8 cellular contexts compared by ENCODE assay signal in the genomic region with DNA sequence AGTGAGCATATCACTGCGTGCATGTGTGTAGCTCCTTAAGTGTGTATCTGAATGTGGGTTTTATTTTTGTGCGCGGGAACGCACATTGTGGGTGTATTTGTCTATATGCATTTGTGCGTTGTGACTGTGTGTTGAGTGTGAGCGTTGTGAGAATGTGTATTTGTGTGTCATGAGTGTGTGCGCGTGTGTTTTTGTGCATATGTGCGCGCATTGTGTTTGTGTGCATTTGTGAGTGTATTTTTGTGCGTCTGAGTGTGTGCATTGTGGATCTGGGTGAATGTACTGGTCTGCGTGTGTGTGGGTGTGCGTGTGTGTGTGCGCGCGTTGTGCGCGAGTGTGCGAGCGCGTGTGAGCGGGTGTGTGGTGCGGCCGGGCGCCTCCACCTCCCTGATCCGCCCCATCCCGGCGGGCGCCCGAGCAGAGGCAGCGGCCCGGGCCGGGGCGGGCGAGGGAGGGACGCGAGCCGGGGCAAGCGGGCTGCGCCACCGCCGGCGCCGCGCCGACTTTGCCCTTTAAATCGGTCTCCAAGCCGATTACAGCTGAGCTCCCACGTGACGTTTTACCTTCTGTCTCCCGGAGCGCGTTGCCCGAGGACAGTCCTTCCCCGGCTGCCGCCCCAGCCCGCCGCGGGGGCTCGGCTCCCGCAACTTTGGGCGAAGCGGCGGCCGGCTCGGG. TPM values are rescaled to one million over a fixed set of nuclear protein-coding genes. Genes with fewer than 3 reads are reported as not detected.
A peak's percentile ranks its signal among the peaks of the same experiment; 100 is the strongest.
DNase-seq lines count a peak whose midpoint lies in the region; ATAC-seq, FAIRE-seq and TF ChIP-seq lines count a peak whose summit lies in the region.

A gene with protein sequence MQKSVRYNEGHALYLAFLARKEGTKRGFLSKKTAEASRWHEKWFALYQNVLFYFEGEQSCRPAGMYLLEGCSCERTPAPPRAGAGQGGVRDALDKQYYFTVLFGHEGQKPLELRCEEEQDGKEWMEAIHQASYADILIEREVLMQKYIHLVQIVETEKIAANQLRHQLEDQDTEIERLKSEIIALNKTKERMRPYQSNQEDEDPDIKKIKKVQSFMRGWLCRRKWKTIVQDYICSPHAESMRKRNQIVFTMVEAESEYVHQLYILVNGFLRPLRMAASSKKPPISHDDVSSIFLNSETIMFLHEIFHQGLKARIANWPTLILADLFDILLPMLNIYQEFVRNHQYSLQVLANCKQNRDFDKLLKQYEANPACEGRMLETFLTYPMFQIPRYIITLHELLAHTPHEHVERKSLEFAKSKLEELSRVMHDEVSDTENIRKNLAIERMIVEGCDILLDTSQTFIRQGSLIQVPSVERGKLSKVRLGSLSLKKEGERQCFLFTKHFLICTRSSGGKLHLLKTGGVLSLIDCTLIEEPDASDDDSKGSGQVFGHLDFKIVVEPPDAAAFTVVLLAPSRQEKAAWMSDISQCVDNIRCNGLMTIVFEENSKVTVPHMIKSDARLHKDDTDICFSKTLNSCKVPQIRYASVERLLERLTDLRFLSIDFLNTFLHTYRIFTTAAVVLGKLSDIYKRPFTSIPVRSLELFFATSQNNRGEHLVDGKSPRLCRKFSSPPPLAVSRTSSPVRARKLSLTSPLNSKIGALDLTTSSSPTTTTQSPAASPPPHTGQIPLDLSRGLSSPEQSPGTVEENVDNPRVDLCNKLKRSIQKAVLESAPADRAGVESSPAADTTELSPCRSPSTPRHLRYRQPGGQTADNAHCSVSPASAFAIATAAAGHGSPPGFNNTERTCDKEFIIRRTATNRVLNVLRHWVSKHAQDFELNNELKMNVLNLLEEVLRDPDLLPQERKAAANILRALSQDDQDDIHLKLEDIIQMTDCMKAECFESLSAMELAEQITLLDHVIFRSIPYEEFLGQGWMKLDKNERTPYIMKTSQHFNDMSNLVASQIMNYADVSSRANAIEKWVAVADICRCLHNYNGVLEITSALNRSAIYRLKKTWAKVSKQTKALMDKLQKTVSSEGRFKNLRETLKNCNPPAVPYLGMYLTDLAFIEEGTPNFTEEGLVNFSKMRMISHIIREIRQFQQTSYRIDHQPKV (N-terminal part only) (plus strand): TSS at position 596 of the 675 bp plus-strand sequence. CDS start 376 bp downstream, outside the sequence.

- H3K4me1 Mint-ChIP-seq in activated CD8-positive, alpha-beta memory T cell treated with anti-CD3 and anti-CD28 coated beads, Interleukin-2, amount 10 ng/mL, durations not matched to agents 7 days and 5 days = peaks cover 49% of the 10 kb centered on the region

- TF ChIP-seq CTCF in H1 (IDR thresholded peaks at IDR 0.05; ENCODE audit: control extremely low read depth in 1 of 3, insufficient read depth in 1 of 3, low read depth in 1 of 3, low read length in 3 of 3) = no peak

- WGBS in H1 (ENCODE audit: extremely low coverage in 1 of 2, insufficient coverage in 1 of 2, insufficient read length in 1 of 2, insufficient replicate concordance in 2 of 2, low coverage in 1 of 2, low lambda C conversion rate in 2 of 2, missing lambda C conversion rate in 1 of 2), 2 experiments = 21% methylated on average over 32 of the region's 66 CpGs; no CpG with 5 or more reads in 1 of the 2 experiments

- POLR2A ChIA-PET in H1 (lab: Charles Lee; ENCODE audit: partially characterized antibody) = no interaction called here

- H4K5ac ChIP-seq in H1 (ENCODE audit: insufficient read length, low read depth, low read length) = peak within 1 kb of the TSS; percentile 62

- peaks cover 20% of the 10 kb centered on the region for H3K27me3 Mint-ChIP-seq in activated CD8-positive, alpha-beta memory T cell treated with anti-CD3 and anti-CD28 coated beads, Interleukin-2, amount 10 ng/mL, durations not matched to agents 7 days and 5 days

- H2BK12ac ChIP-seq in H1 (ENCODE audit: low read depth, low read length) = peak within 1 kb of the TSS; percentile 99

- peak within 1 kb of the TSS; percentile 7 for H4K8ac ChIP-seq in H1 (ENCODE audit: extremely low read depth, insufficient read depth, low read length)

- H4K91ac ChIP-seq in H1 (replicated peaks; ENCODE audit: insufficient read length, low read length) = peak within 1 kb of the TSS; percentile 63

- peak within 1 kb of the TSS; percentile 84 for H3K18ac ChIP-seq in H1 (ENCODE audit: extremely low read depth, low read length)

- H3K27ac Mint-ChIP-seq in activated CD8-positive, alpha-beta memory T cell treated with anti-CD3 and anti-CD28 coated beads, Interleukin-2, amount 10 ng/mL, durations not matched to agents 7 days and 5 days = peak within 1 kb of the TSS; percentile 62

- H3K4me1 ChIP-seq in H1 (replicated peaks in 1 of 4; ENCODE audit: control insufficient read depth in 3 of 4, insufficient read depth in 4 of 4, low read length in 3 of 4) = peaks cover 16 to 33% (median 25%) of the 10 kb centered on the region in 4 experiments

- peak within 1 kb of the TSS in 3 of 4 experiments; percentile 10 to 55 (median 19); a peak in 5 of 7 replicates for H3K9ac ChIP-seq in H1 (replicated peaks in 1 of 4; ENCODE audit: extremely low read depth in 1 of 4, low read depth in 3 of 4, low read length in 3 of 4)

- H3K14ac ChIP-seq in H1 (ENCODE audit: insufficient read length) = no peak within 1 kb of the TSS

- H2BK15ac ChIP-seq in H1 (ENCODE audit: low read length) = peak within 1 kb of the TSS; percentile 97; the same call in 1 of the 2 replicates

- peak within 1 kb of the TSS; percentile 48 to 70 (median 64) for H3K4me3 ChIP-seq in H1 (ENCODE audit: extremely low read depth in 1 of 4, insufficient read depth in 2 of 4, low read depth in 3 of 4, low read length in 4 of 4)

- no peak for FAIRE-seq in H1 (lab: Jason Lieb, UNC)

- peak within 1 kb of the TSS; percentile 81 for H2AFZ ChIP-seq in H1 (ENCODE audit: low read length)

- peaks cover 3 to 25% (median 21%) of the 10 kb centered on the region in 4 experiments; a peak in 6 of 7 replicates for H3K27me3 ChIP-seq in H1 (replicated peaks in 1 of 4; ENCODE audit: control insufficient read depth in 3 of 4, extremely low read depth in 1 of 4, insufficient read depth in 3 of 4, low read length in 3 of 4)

- TF ChIP-seq POLR2A in H1 (IDR thresholded peaks at IDR 0.05; ENCODE audit: control extremely low read depth in 1 of 2, low read depth in 2 of 2, low read length in 2 of 2) = no peak

- peak; percentile 51 for ATAC-seq in activated CD8-positive, alpha-beta memory T cell treated with anti-CD3 and anti-CD28 coated beads, Interleukin-2, amount 10 ng/mL, durations not matched to agents 7 days and 5 days

- H2BK20ac ChIP-seq in H1 (ENCODE audit: low read length) = peak within 1 kb of the TSS; percentile 94

- TF ChIP-seq RAD21 in H1 (IDR thresholded peaks at IDR 0.05 in 1 of 2, conservative IDR thresholded peaks at IDR 0.05 in 1 of 2; ENCODE audit: low read depth in 2 of 2, low read length in 2 of 2) = no peak

- no peaks in the 10 kb centered on the region for H3K36me3 ChIP-seq in H1 (ENCODE audit: control insufficient read depth in 2 of 4, insufficient read depth in 4 of 4, low read length in 3 of 4)

- H3K9me3 Mint-ChIP-seq in activated CD8-positive, alpha-beta memory T cell treated with anti-CD3 and anti-CD28 coated beads, Interleukin-2, amount 10 ng/mL, durations not matched to agents 7 days and 5 days (ENCODE audit: low read depth) = no peaks in the 10 kb centered on the region

- H3K23ac ChIP-seq in H1 (ENCODE audit: insufficient read length) = peak within 1 kb of the TSS; percentile 98

- H2AK5ac ChIP-seq in H1 (ENCODE audit: low read depth, low read length) = peak within 1 kb of the TSS; percentile 98

- no peak for TF ChIP-seq EP300 in H1 (IDR thresholded peaks at IDR 0.05; ENCODE audit: borderline replicate concordance in 1 of 2, low read depth in 2 of 2, low read length in 2 of 2)

- no peak within 1 kb of the TSS for H3K27ac ChIP-seq in H1 (ENCODE audit: low read depth, low read length)

- H3K4me3 Mint-ChIP-seq in activated CD8-positive, alpha-beta memory T cell treated with anti-CD3 and anti-CD28 coated beads, Interleukin-2, amount 10 ng/mL, durations not matched to agents 7 days and 5 days = peak within 1 kb of the TSS; percentile 82

- H3K4ac ChIP-seq in H1 (replicated peaks; ENCODE audit: insufficient read length, low read depth, low read length) = peak within 1 kb of the TSS; percentile 95

- H3K79me2 ChIP-seq in H1 (ENCODE audit: control insufficient read depth in 1 of 2, insufficient read depth in 2 of 2, low read length in 2 of 2) = peaks cover 0 to 9% of the 10 kb centered on the region in 2 experiments; a peak in 1 of 4 replicates

- DNase-seq in NOMO-1 (lab: John Stamatoyannopoulos, UW; ENCODE audit: unreplicated experiment in 2 of 2) (peak; percentile 19 to 40), NOMO-1 treated with dmso at 0.1 percent for 144 hours (lab: John Stamatoyannopoulos, UW; ENCODE audit: unreplicated experiment) (no peak), H1 (ENCODE audit: low read depth in 1 of 2, low spot score in 2 of 2) (peak in 1 of 2 experiments; percentile 72), mesenteric fat pad (ENCODE audit: low spot score) (no peak), UCSD-AML1 (lab: John Stamatoyannopoulos, UW; ENCODE audit: unreplicated experiment) (no peak), NCI-H446 (lab: John Stamatoyannopoulos, UW) (no peak)
- DNase-seq in activated CD8-positive, alpha-beta memory T cell treated with anti-CD3 and anti-CD28 coated beads, Interleukin-2, amount 10 ng/mL, durations not matched to agents 7 days and 5 days = peak; percentile 60
- peak; percentile 34 to 51 for DNase-seq in stimulated activated CD8-positive, alpha-beta memory T cell treated with anti-CD3 and anti-CD28 coated beads, Interleukin-2, amount 100 ng/mL, for 48 hours (ENCODE audit: low read depth in 2 of 2)

- peak within 1 kb of the TSS; percentile 90 to 99 for H3K4me2 ChIP-seq in H1 (ENCODE audit: insufficient read depth in 1 of 2, low read depth in 2 of 2, low read length in 2 of 2)

- peaks cover 17% of the 10 kb centered on the region for H3K23me2 ChIP-seq in H1 (ENCODE audit: low read depth, low read length)

- peaks cover 0 to 3% of the 10 kb centered on the region in 2 experiments for H4K20me1 ChIP-seq in H1 (replicated peaks in 1 of 2; ENCODE audit: control insufficient read depth in 1 of 2, insufficient read depth in 2 of 2, low read length in 2 of 2)

- CTCF ChIA-PET in activated CD8-positive, alpha-beta memory T cell treated with anti-CD3 and anti-CD28 coated beads, Interleukin-2, amount 10 ng/mL, durations not matched to agents 7 days and 5 days (lab: Charles Lee) = interaction anchor here (1.2 to 1.9 kb wide), 2 partner anchors 23 to 223 kb away, joined by 3 to 4 read pairs; no protein-coding TSS in a partner anchor
- CTCF ChIA-PET in H1 (lab: Charles Lee; ENCODE audit: partially characterized antibody) = interaction anchor here (1.1 to 2.0 kb wide), 3 partner anchors 11 to 84 kb away, joined by 3 to 10 read pairs (median 3); no protein-coding TSS in a partner anchor

- no peaks in the 10 kb centered on the region for H3K9me3 ChIP-seq in H1 (ENCODE audit: insufficient read depth in 2 of 2, low read depth in 1 of 2, low read length in 1 of 2)

- peak within 1 kb of the TSS; percentile 97 for H2BK120ac ChIP-seq in H1 (replicated peaks; ENCODE audit: low read depth, low read length)

- no peak within 1 kb of the TSS for H3K56ac ChIP-seq in H1 (replicated peaks; ENCODE audit: insufficient read length, low read depth, low read length)

- H2BK5ac ChIP-seq in H1 (ENCODE audit: low read depth, low read length) = peak within 1 kb of the TSS; percentile 88

- peaks cover 8% of the 10 kb centered on the region for H3K36me3 Mint-ChIP-seq in activated CD8-positive, alpha-beta memory T cell treated with anti-CD3 and anti-CD28 coated beads, Interleukin-2, amount 10 ng/mL, durations not matched to agents 7 days and 5 days

- H3K79me1 ChIP-seq in H1 (ENCODE audit: low read depth, low read length) = no peaks in the 10 kb centered on the region; the same call in 1 of the 2 replicates

RNA-seq across cellular contexts. Expression of the gene that starts here (rescaled TPM):
- total RNA-seq in activated CD8-positive, alpha-beta memory T cell treated with anti-CD3 and anti-CD28 coated beads, Interleukin-2, amount 10 ng/mL, durations not matched to agents 7 days and 5 days = 10 to 100 TPM in 1 of 2 experiments, 1 to 10 TPM in 1; 4.8 to 12.3 TPM
- 27.7 and 29.5 TPM in 2 replicates for total RNA-seq in H1 (2021; fragmentation: NEBNext Ultra II Directional; extraction: Animal tissue kit (Norgen Biotek cat#: 25700))
- 2.6 and 4.1 TPM in 2 replicates for polyA plus RNA-seq in H1 (2011; rRNA removed)
- 4.4 TPM for polyA plus RNA-seq in H1 (2011; cell fraction: cytosol; rRNA removed)
- 7.7 TPM for polyA plus RNA-seq in H1 (2011; cell fraction: nucleus; rRNA removed)
- polyA plus RNA-seq in H1 (2012, experiment 1 of 2) = 3.4 to 5.4 TPM (median 4.5 TPM) in 4 replicates
- polyA plus RNA-seq in H1 (2012, experiment 2 of 2) = 1.3 TPM
- polyA plus RNA-seq in H1 (2013, experiment 1 of 2) = 13.9 TPM
- polyA plus RNA-seq in H1 (2013, experiment 2 of 2) = 14.2 TPM
- 11.6 and 15.4 TPM in 2 replicates for polyA minus RNA-seq in H1 (2011; rRNA and poly(A)+ RNA removed)
- polyA minus RNA-seq in H1 (2011; cell fraction: cytosol; rRNA and poly(A)+ RNA removed) = 7.6 TPM
- polyA minus RNA-seq in H1 (2011; cell fraction: nucleus; rRNA and poly(A)+ RNA removed) = 22.3 TPM
- 30.7 TPM for total RNA-seq in mesenteric fat pad

Comparison
In these comparisons a context has a peak if more than half of its experiments do, and no peak if none do; other contexts are left out.
1. DNase-seq: peak in NOMO-1 (2 of 2), activated CD8-positive, alpha-beta memory T cell treated with anti-CD3 and anti-CD28 coated beads, Interleukin-2, amount 10 ng/mL, durations not matched to agents 7 days and 5 days (single experiment) and stimulated activated CD8-positive, alpha-beta memory T cell treated with anti-CD3 and anti-CD28 coated beads, Interleukin-2, amount 100 ng/mL, for 48 hours (2 of 2); none in NOMO-1 treated with dmso at 0.1 percent for 144 hours (single experiment), mesenteric fat pad (single experiment), UCSD-AML1 (single experiment) and NCI-H446 (0 of 2).